ENCODE assay signal across 16 cellular contexts in genomic region chr4:95250544-95251137, GRCh38.
DNase-seq lines count a peak whose midpoint lies in the region; ATAC-seq, FAIRE-seq and TF ChIP-seq lines count a peak whose summit lies in the region.
"Had no signal": no experiment of that assay in that cellular context is flagged by ENCODE, and none has a peak within 500 bp of the region (broad histone marks: within the 10 kb centered on the region; RNA-seq: fewer than 3 reads in every experiment).

No MANE protein-coding gene starts in this region.

- DNase-seq in HEK293T (ENCODE audit: extremely low spot score) (no peak), NCI-H345 (lab: John Stamatoyannopoulos, UW) (peak; percentile 68), bronchial epithelial cell (ENCODE audit: low read depth) (peak; percentile 62), pancreas (no peak), spleen (no peak), activated T-cell treated with anti-CD3 and anti-CD28 coated beads for 4 hours (no peak), NCI-H82 (lab: John Stamatoyannopoulos, UW) (no peak)
- DNase-seq: activated CD4-positive, alpha-beta T cell treated with anti-CD3 and anti-CD28 coated beads for 4 hours; activated CD8-positive, alpha-beta memory T cell treated with anti-CD3 and anti-CD28 coated beads, Interleukin-2, amount 50 U/mL, for 48 hours; activated naive CD4-positive, alpha-beta T cell treated with anti-CD3 and anti-CD28 coated beads for 36 hours; effector CD4-positive, alpha-beta T cell; Karpas-422; NCI-H2029 had no signal

- intact Hi-C loops in pancreas (cut with DNase I): no loop called here
- intact Hi-C loops in spleen (cut with DNase I; ENCODE audit: low total_unique reads): no loop called here

- H3K4me3 ChIP-seq in bronchial epithelial cell (ENCODE audit: low read depth, low read length) (no peak overlapping the region), pancreas (no peak overlapping the region), spleen (no peak overlapping the region)
- H3K4me3 ChIP-seq: breast epithelium, lung had no signal

- ATAC-seq in pancreas: peak in 3 of 4 donors; percentile 30 to 80 (median 70)
- ATAC-seq: Right ventricle myocardium inferior had no signal

- H3K9me3 ChIP-seq in pancreas: no peaks in the 10 kb centered on the region
- no peaks in the 10 kb centered on the region for H3K9me3 ChIP-seq in spleen
- H3K9me3 ChIP-seq: breast epithelium had no signal

- WGBS in pancreas, 2 donors: 28 to 35% methylated on average over 7 of the region's 7 CpGs
- WGBS in spleen, 5 donors: 85 to 93% (median 86%) methylated on average over 7 of the region's 7 CpGs

- no peaks in the 10 kb centered on the region for H3K4me1 ChIP-seq in pancreas
- H3K4me1 ChIP-seq in spleen: no peaks in the 10 kb centered on the region
- H3K4me1 ChIP-seq: breast epithelium had no signal

- no peak for TF ChIP-seq POLR2A in spleen (IDR thresholded peaks at IDR 0.05)

- POLR2A ChIA-PET in HEK293T (lab: Yijun Ruan, JAX): no interaction called here

- H3K27ac ChIP-seq in pancreas (peak overlapping the region in 1 of 4 donors; percentile 9), spleen (no peak overlapping the region)
- H3K27ac ChIP-seq: breast epithelium had no signal

- FAIRE-seq in bronchial epithelial cell (lab: Jason Lieb, UNC): no peak
- FAIRE-seq in pancreas (lab: Jason Lieb, UNC): no peak

- no peaks in the 10 kb centered on the region for H3K27me3 ChIP-seq in bronchial epithelial cell (ENCODE audit: control insufficient read depth, insufficient read depth, low read length)
- no peaks in the 10 kb centered on the region for H3K27me3 ChIP-seq in pancreas
- no peaks in the 10 kb centered on the region for H3K27me3 ChIP-seq in spleen (replicated peaks in 1 of 7)
- H3K27me3 ChIP-seq: breast epithelium had no signal

- CTCF ChIA-PET in HEK293T (lab: Yijun Ruan, JAX): no interaction called here

- TF ChIP-seq CTCF in bronchial epithelial cell (IDR thresholded peaks at IDR 0.05; ENCODE audit: insufficient read depth, low read length, severe bottlenecking) (no peak), pancreas (IDR thresholded peaks at IDR 0.05) (no peak), spleen (IDR thresholded peaks at IDR 0.05 in 8 of 11, conservative IDR thresholded peaks at IDR 0.05 in 3 of 11) (no peak)

- H3K36me3 ChIP-seq in bronchial epithelial cell (ENCODE audit: control insufficient read depth, insufficient read depth, low read length): no peaks in the 10 kb centered on the region
- no peaks in the 10 kb centered on the region for H3K36me3 ChIP-seq in pancreas
- H3K36me3 ChIP-seq in spleen: no peaks in the 10 kb centered on the region
- H3K36me3 ChIP-seq: breast epithelium had no signal

TF ChIP-seq in HEK293T, 16 proteins besides CTCF, POLR2A, EP300 and RAD21:
- TF ChIP-seq CTBP1 (IDR thresholded peaks at IDR 0.05; ENCODE audit: borderline replicate concordance) (no peak), PKNOX1 (IDR thresholded peaks at IDR 0.05) (peak; percentile 57)

Comparison
In these comparisons a context has a peak if more than half of its experiments do, and no peak if none do; other contexts are left out.
1. DNase-seq: peak in NCI-H345 (single experiment) and bronchial epithelial cell (single experiment); none in HEK293T (single experiment), pancreas (0 of 6), spleen (single experiment), activated T-cell treated with anti-CD3 and anti-CD28 coated beads for 4 hours (single experiment) and NCI-H82 (single experiment).